ENCODE assay signal across 23 cellular contexts in genomic region chr5:65984098-65984885, GRCh38. TPM values are rescaled to one million over a fixed set of nuclear protein-coding genes. Genes with fewer than 3 reads are reported as not detected.
A peak's percentile ranks its signal among the peaks of the same experiment; 100 is the strongest.
DNase-seq lines count a peak whose midpoint lies in the region; ATAC-seq and TF ChIP-seq lines count a peak whose summit lies in the region.
"Had no signal": no experiment of that assay in that cellular context is flagged by ENCODE, and none has a peak within 500 bp of the region (broad histone marks: within the 10 kb centered on the region; RNA-seq: fewer than 3 reads in every experiment).

No MANE protein-coding gene starts in this region.

- peaks cover 32% of the 10 kb centered on the region for H3K9me3 Mint-ChIP-seq in endodermal cell
- H3K9me3 Mint-ChIP-seq: CD14-positive monocyte had no signal

- H3K9ac ChIP-seq in endodermal cell (ENCODE audit: extremely low read depth, low read length, poor library complexity, severe bottlenecking) = no peak overlapping the region
- H3K9ac ChIP-seq in neuronal stem cell (ENCODE audit: low read depth, low read length, poor library complexity) = no peak overlapping the region
- H3K9ac ChIP-seq: parathyroid adenoma had no signal

- H2AFZ ChIP-seq in neuronal stem cell (ENCODE audit: low read length) = no peak overlapping the region
- H2AFZ ChIP-seq: hepatocyte, parathyroid adenoma had no signal

- DNase-seq in COR-L47 (lab: John Stamatoyannopoulos, UW) (peak; percentile 42), MG63 (peak; percentile 27), endodermal cell (no peak), neuronal stem cell (ENCODE audit: low spot score) (no peak), T1000 (lab: John Stamatoyannopoulos, UW) (no peak), iPS-NIHi7 (ENCODE audit: extremely low spot score) (no peak)
- DNase-seq: activated CD4-positive, alpha-beta T cell treated with anti-CD3 and anti-CD28 coated beads for 48 hours; activated T-cell treated with anti-CD3 and anti-CD28 coated beads for 4 hours; adrenal gland; effector memory CD4-positive, alpha-beta T cell; KBM-7; kidney glomerular epithelial cell; NCI-H1048; NK-92 treated with Interleukin-12 subunit alpha and Interleukin-12 subunit beta, amount 100 ng/mL, for 24 hours; Right ventricle myocardium superior; T-helper 9 cell had no signal

- WGBS in endodermal cell (ENCODE audit: insufficient coverage in 1 of 2, insufficient read length in 1 of 2), 2 experiments = 89 to 90% methylated on average over 5 to 10 of the region's 10 CpGs
- no CpG with 5 or more reads among the region's 10 CpGs for WGBS in neuronal stem cell (ENCODE audit: extremely low coverage in 2 of 2, insufficient read length in 2 of 2, insufficient replicate concordance in 1 of 2), 2 donors

- peaks cover 33% of the 10 kb centered on the region for H3K36me3 Mint-ChIP-seq in endodermal cell (ENCODE audit: low read depth)

- no peak overlapping the region for H2BK120ac ChIP-seq in neuronal stem cell (ENCODE audit: low read depth, low read length)

- H3K4ac ChIP-seq in neuronal stem cell (ENCODE audit: low read length) = no peak overlapping the region

- no peaks in the 10 kb centered on the region for H3K27me3 Mint-ChIP-seq in endodermal cell (ENCODE audit: insufficient read depth)

- H3K27ac Mint-ChIP-seq in endodermal cell = peak overlapping the region; percentile 42

- no peak overlapping the region for H4K91ac ChIP-seq in neuronal stem cell (ENCODE audit: low read depth, low read length, poor library complexity)

- H3K18ac ChIP-seq in neuronal stem cell (ENCODE audit: low read length) = peak overlapping the region; percentile 54

- H3K23ac ChIP-seq in neuronal stem cell (ENCODE audit: low read depth, low read length, poor library complexity) = peak overlapping the region; percentile 60

- peaks cover 40% of the 10 kb centered on the region for H3K4me1 Mint-ChIP-seq in endodermal cell

- H3K4me1 ChIP-seq in endodermal cell (ENCODE audit: control insufficient read depth, insufficient read depth, low read length) = peaks cover 12% of the 10 kb centered on the region
- H3K4me1 ChIP-seq in neuronal stem cell (ENCODE audit: control insufficient read depth in 2 of 2, insufficient read depth in 1 of 2, low read depth in 1 of 2, low read length in 2 of 2) = peaks cover 0 to 6% of the 10 kb centered on the region in 2 donors
- H3K4me1 ChIP-seq: adrenal gland, parathyroid adenoma had no signal

- peak overlapping the region; percentile 16 for H3K4me3 Mint-ChIP-seq in endodermal cell
- H3K4me3 Mint-ChIP-seq: CD14-positive monocyte had no signal

- H3K9me3 ChIP-seq in MG63 = no peaks in the 10 kb centered on the region
- peaks cover 33% of the 10 kb centered on the region for H3K9me3 ChIP-seq in endodermal cell (ENCODE audit: control insufficient read depth, low read length)
- peaks cover 2 to 3% of the 10 kb centered on the region in 2 donors for H3K9me3 ChIP-seq in neuronal stem cell (replicated peaks in 1 of 2; ENCODE audit: control insufficient read depth in 2 of 2, insufficient read depth in 1 of 2, low read depth in 1 of 2, low read length in 2 of 2)
- H3K9me3 ChIP-seq: adrenal gland, tibial nerve had no signal

- H3K36me3 ChIP-seq in MG63 (peaks cover 3% of the 10 kb centered on the region), endodermal cell (ENCODE audit: control insufficient read depth, insufficient read depth, low read length) (peaks cover 12% of the 10 kb centered on the region), neuronal stem cell (replicated peaks in 1 of 2; ENCODE audit: control insufficient read depth in 2 of 2, insufficient read depth in 2 of 2, low read length in 2 of 2) (peaks cover 4 to 15% of the 10 kb centered on the region in 2 donors)
- H3K36me3 ChIP-seq: adrenal gland, tibial nerve had no signal

- no peak overlapping the region for H2BK12ac ChIP-seq in neuronal stem cell (ENCODE audit: low read length)

- H3K27me3 ChIP-seq in MG63 = no peaks in the 10 kb centered on the region
- no peaks in the 10 kb centered on the region for H3K27me3 ChIP-seq in endodermal cell (ENCODE audit: control insufficient read depth, insufficient read depth, low read length, poor library complexity, severe bottlenecking)
- H3K27me3 ChIP-seq in neuronal stem cell (ENCODE audit: control insufficient read depth in 3 of 3, insufficient read depth in 3 of 3, low read depth in 1 of 3, low read length in 3 of 3) = no peaks in the 10 kb centered on the region
- H3K27me3 ChIP-seq: adrenal gland, hepatocyte, tibial nerve had no signal

- no peak for TF ChIP-seq CTCF in endodermal cell (conservative IDR thresholded peaks at IDR 0.05)

- no peak overlapping the region for H2BK5ac ChIP-seq in neuronal stem cell (ENCODE audit: low read length)

- H2BK15ac ChIP-seq in neuronal stem cell (ENCODE audit: low read length) = no peak overlapping the region

- H3K14ac ChIP-seq in neuronal stem cell (ENCODE audit: low read length) = peak overlapping the region; percentile 47

- no peak overlapping the region for H3K4me3 ChIP-seq in MG63
- H3K4me3 ChIP-seq in endodermal cell (ENCODE audit: low read length) = peak overlapping the region; percentile 30
- no peak overlapping the region for H3K4me3 ChIP-seq in neuronal stem cell (ENCODE audit: low read length in 2 of 2)
- H3K4me3 ChIP-seq: adrenal gland, hepatocyte, smooth muscle cell, tibial nerve had no signal

- H2AK5ac ChIP-seq in neuronal stem cell (ENCODE audit: low read depth, low read length) = no peak overlapping the region

- H3K27ac ChIP-seq in endodermal cell (ENCODE audit: low read depth, low read length) = no peak overlapping the region
- no peak overlapping the region for H3K27ac ChIP-seq in neuronal stem cell (replicated peaks; ENCODE audit: low read length)
- H3K27ac ChIP-seq: adrenal gland, hepatocyte, HL-60, parathyroid adenoma, tibial nerve had no signal

- no peak overlapping the region for H3K4me2 ChIP-seq in neuronal stem cell (ENCODE audit: insufficient read depth, low read length, poor library complexity, severe bottlenecking)
- H3K4me2 ChIP-seq: hepatocyte, smooth muscle cell had no signal

- ATAC-seq in HG03135 (IDR thresholded peaks at IDR 0.05; ENCODE audit: unreplicated experiment) = no peak

- H3K79me1 ChIP-seq in neuronal stem cell (ENCODE audit: low read depth, low read length) = peaks cover 10% of the 10 kb centered on the region

- no peak overlapping the region for H4K8ac ChIP-seq in neuronal stem cell (ENCODE audit: low read depth, low read length)

RNA-seq across cellular contexts. Expression of gene ERBIN, which starts 57.9 kb away (rescaled TPM):
- 23.5 and 28.4 TPM in 2 replicates for total RNA-seq in MG63 (2014; rRNA removed; shearing (Covaris generic); ENCODE audit: low replicate concordance)
- 10 to 100 TPM; 51.8 to 54.4 TPM for total RNA-seq in endodermal cell
- 35.9 TPM for polyA plus RNA-seq in endodermal cell (2013, experiment 1 of 2)
- polyA plus RNA-seq in endodermal cell (2013, experiment 2 of 2) = 38.4 TPM
- polyA plus RNA-seq in neuronal stem cell (2013, experiment 1 of 2) = 29.8 TPM
- 28.4 TPM for polyA plus RNA-seq in neuronal stem cell (2013, experiment 2 of 2)

Comparison
In these comparisons a context has a peak if more than half of its experiments do, and no peak if none do; other contexts are left out.
1. DNase-seq: peak in COR-L47 (single experiment) and MG63 (single experiment); none in endodermal cell (single experiment), neuronal stem cell (single experiment), T1000 (single experiment) and iPS-NIHi7 (single experiment).